ENCODE assay signal across 19 cellular contexts in genomic region chr22:37173709-37174108, GRCh38. TPM values are rescaled to one million over a fixed set of nuclear protein-coding genes. Genes with fewer than 3 reads are reported as not detected.
A peak's percentile ranks its signal among the peaks of the same experiment; 100 is the strongest.
DNase-seq lines count a peak whose midpoint lies in the region; ATAC-seq and TF ChIP-seq lines count a peak whose summit lies in the region.
"Had no signal": no experiment of that assay in that cellular context is flagged by ENCODE, and none has a peak within 500 bp of the region (broad histone marks: within the 10 kb centered on the region; RNA-seq: fewer than 3 reads in every experiment).

No MANE protein-coding gene starts in this region.

- H3K4me1 ChIP-seq in CD8-positive, alpha-beta T cell (ENCODE audit: insufficient read depth, low read length): peaks cover 38% of the 10 kb centered on the region
- peaks cover 0 to 34% (median 25%) of the 10 kb centered on the region in 3 donors for H3K4me1 ChIP-seq in gastroesophageal sphincter

- 60 to 80% methylated on average over 1 of the region's 6 CpGs for WGBS in gastroesophageal sphincter (ENCODE audit: low coverage in 1 of 2), 2 donors

- H3K4me3 Mint-ChIP-seq in CD8-positive, alpha-beta T cell: no peak overlapping the region
- H3K4me3 Mint-ChIP-seq in activated B cell treated with CpG ODN at 0.5 μM for 24 hours: no peak overlapping the region

- DNase-seq in CD8-positive, alpha-beta T cell: no peak
- DNase-seq in activated B cell treated with CpG ODN at 0.5 μM for 24 hours: peak; percentile 1
- peak; percentile 82 for DNase-seq in posterior vena cava (ENCODE audit: low spot score)
- DNase-seq in NCI-H446 treated with DMSO at 0.1 percent for 48 hours (lab: John Stamatoyannopoulos, UW): no peak
- DNase-seq in NCI-H526 treated with DMSO at 0.1 percent for 48 hours (lab: John Stamatoyannopoulos, UW): no peak
- DNase-seq: cerebellar nuclear complex; DMS 273 treated with DMSO at 0.1 percent for 48 hours; hypothalamus; NCI-H1105; NCI-H2171; SHP77; stimulated activated CD4-positive, alpha-beta T cell treated with anti-CD3 and anti-CD28 coated beads, Interleukin-15, amount 100 ng/mL, for 24 hours had no signal

- intact Hi-C loops in CD8-positive, alpha-beta T cell (cut with DNase I, micrococcal nuclease): no loop called here
- intact Hi-C loops in activated B cell treated with CpG ODN at 0.5 μM for 24 hours (cut with micrococcal nuclease) (no loop called here), posterior vena cava (cut with DNase I) (no loop called here)

- no peak for TF ChIP-seq POLR2A in gastroesophageal sphincter (IDR thresholded peaks at IDR 0.05)

- H3K36me3 Mint-ChIP-seq in CD8-positive, alpha-beta T cell: peaks cover 19% of the 10 kb centered on the region
- no peaks in the 10 kb centered on the region for H3K36me3 Mint-ChIP-seq in activated B cell treated with CpG ODN at 0.5 μM for 24 hours (ENCODE audit: low read depth)

- H3K4me3 ChIP-seq in CD8-positive, alpha-beta T cell (ENCODE audit: low read depth, low read length): no peak overlapping the region
- no peak overlapping the region for H3K4me3 ChIP-seq in gastroesophageal sphincter
- H3K4me3 ChIP-seq: ovary had no signal

- no peak for ATAC-seq in CD8-positive, alpha-beta T cell
- no peak for ATAC-seq in activated B cell treated with CpG ODN at 0.5 μM for 24 hours (ENCODE audit: low read depth)
- ATAC-seq in gastroesophageal sphincter: peak; percentile 54
- ATAC-seq in HG02938 (IDR thresholded peaks at IDR 0.05; ENCODE audit: unreplicated experiment): no peak
- no peak for ATAC-seq in HG03378 (IDR thresholded peaks at IDR 0.05; ENCODE audit: unreplicated experiment)
- ATAC-seq: activated CD4-positive, CD25-positive, alpha-beta regulatory T cell treated with anti-CD3 and anti-CD28 coated beads, Interleukin-2, amount 50 U/mL, for 24 hours had no signal

- no peaks in the 10 kb centered on the region for H3K36me3 ChIP-seq in CD8-positive, alpha-beta T cell (ENCODE audit: insufficient read depth, low read length)
- H3K36me3 ChIP-seq in gastroesophageal sphincter: no peaks in the 10 kb centered on the region
- H3K36me3 ChIP-seq: ovary had no signal

- no peaks in the 10 kb centered on the region for H3K27me3 ChIP-seq in CD8-positive, alpha-beta T cell (ENCODE audit: insufficient read depth, low read length)
- peaks cover 4% of the 10 kb centered on the region for H3K27me3 ChIP-seq in gastroesophageal sphincter
- H3K27me3 ChIP-seq: ovary had no signal

- no peaks in the 10 kb centered on the region for H3K9me3 Mint-ChIP-seq in CD8-positive, alpha-beta T cell
- H3K9me3 Mint-ChIP-seq in activated B cell treated with CpG ODN at 0.5 μM for 24 hours: no peaks in the 10 kb centered on the region

- H3K27ac ChIP-seq in CD8-positive, alpha-beta T cell (ENCODE audit: low read depth, low read length): no peak overlapping the region
- H3K27ac ChIP-seq in gastroesophageal sphincter: no peak overlapping the region
- H3K27ac ChIP-seq: ovary had no signal

- H3K27me3 Mint-ChIP-seq in CD8-positive, alpha-beta T cell (ENCODE audit: low read depth): no peaks in the 10 kb centered on the region
- peaks cover 8% of the 10 kb centered on the region for H3K27me3 Mint-ChIP-seq in activated B cell treated with CpG ODN at 0.5 μM for 24 hours

- H3K4me1 Mint-ChIP-seq in CD8-positive, alpha-beta T cell (ENCODE audit: low read depth): peaks cover 58% of the 10 kb centered on the region
- H3K4me1 Mint-ChIP-seq in activated B cell treated with CpG ODN at 0.5 μM for 24 hours: peaks cover 10% of the 10 kb centered on the region

- POLR2A ChIA-PET in CD8-positive, alpha-beta T cell (lab: Charles Lee): interaction anchor here (1.3 kb wide), 1 partner anchor 13 kb away, joined by 4 read pairs; no protein-coding TSS in a partner anchor
- POLR2A ChIA-PET in activated B cell treated with CpG ODN at 0.5 μM for 24 hours (lab: Charles Lee): interaction anchor here (0.9 kb wide), 1 partner anchor 10 kb away, joined by 3 read pairs; no protein-coding TSS in a partner anchor

- CTCF ChIA-PET in CD8-positive, alpha-beta T cell (lab: Charles Lee): interaction anchor here (0.6 to 4.1 kb wide), 7 partner anchors 12 to 195 kb away, joined by 3 to 28 read pairs (median 4); partner anchors contain the start of gene C1QTNF6
- CTCF ChIA-PET in activated B cell treated with CpG ODN at 0.5 μM for 24 hours (lab: Charles Lee): interaction anchor here (1.3 to 1.4 kb wide), 2 partner anchors 26 to 94 kb away, joined by 3 to 6 read pairs; no protein-coding TSS in a partner anchor

- no peaks in the 10 kb centered on the region for H3K9me3 ChIP-seq in CD8-positive, alpha-beta T cell (ENCODE audit: low read length)
- no peaks in the 10 kb centered on the region for H3K9me3 ChIP-seq in gastroesophageal sphincter
- H3K9me3 ChIP-seq: ovary had no signal

- no peak for TF ChIP-seq CTCF in CD8-positive, alpha-beta T cell (IDR thresholded peaks at IDR 0.05)
- TF ChIP-seq CTCF in activated B cell treated with CpG ODN at 0.5 μM for 24 hours (IDR thresholded peaks at IDR 0.05) (no peak), gastroesophageal sphincter (IDR thresholded peaks at IDR 0.05) (no peak)

- H3K27ac Mint-ChIP-seq in CD8-positive, alpha-beta T cell: peak overlapping the region; percentile 49
- H3K27ac Mint-ChIP-seq in activated B cell treated with CpG ODN at 0.5 μM for 24 hours: no peak overlapping the region

- TF ChIP-seq EP300 in gastroesophageal sphincter (IDR thresholded peaks at IDR 0.05): no peak

RNA-seq across cellular contexts. Expression of gene C1QTNF6, which starts 14.3 kb away (rescaled TPM):
- 10 to 100 TPM; 12.0 to 12.9 TPM for total RNA-seq in CD8-positive, alpha-beta T cell
- total RNA-seq in activated B cell treated with CpG ODN at 0.5 μM for 24 hours (5.2 and 8.2 TPM in 2 replicates), gastroesophageal sphincter (1 to 10 TPM in 2 of 4 donors, under 1 TPM in 2; 0.69 to 1.6 (median 1.1) TPM), posterior vena cava (1 to 10 TPM; 1.8 to 6.3 TPM)

RNA-seq across cellular contexts. Expression of gene IL2RB, which starts 24.0 kb away (rescaled TPM):
- 100 to 1,000 TPM; 121 to 129 TPM for total RNA-seq in CD8-positive, alpha-beta T cell
- 11.0 and 12.7 TPM in 2 replicates for total RNA-seq in activated B cell treated with CpG ODN at 0.5 μM for 24 hours
- 1 to 10 TPM in 1 of 4 donors, under 1 TPM in 3; 0.07 to 3.1 (median 0.29) TPM for total RNA-seq in gastroesophageal sphincter
- total RNA-seq in posterior vena cava: 1 to 10 TPM; 1.2 to 1.3 TPM
- total RNA-seq: endothelial cell of umbilical vein had no signal

RNA-seq across cellular contexts. Expression of gene SSTR3, which starts 38.6 kb away (rescaled TPM):
- 1 to 10 TPM; 2.6 to 3.1 TPM for total RNA-seq in CD8-positive, alpha-beta T cell
- total RNA-seq in activated B cell treated with CpG ODN at 0.5 μM for 24 hours: 1.7 and 1.8 TPM in 2 replicates
- not detected for total RNA-seq in gastroesophageal sphincter
- not detected for total RNA-seq in posterior vena cava
- total RNA-seq: endothelial cell of umbilical vein, subcutaneous adipose tissue had no signal

Comparison
In these comparisons a context has a peak if more than half of its experiments do, and no peak if none do; other contexts are left out.
1. DNase-seq: peak in activated B cell treated with CpG ODN at 0.5 μM for 24 hours (single experiment) and posterior vena cava (single experiment); none in CD8-positive, alpha-beta T cell (0 of 7), NCI-H446 treated with DMSO at 0.1 percent for 48 hours (single experiment) and NCI-H526 treated with DMSO at 0.1 percent for 48 hours (single experiment).